In the genomic region with DNA sequence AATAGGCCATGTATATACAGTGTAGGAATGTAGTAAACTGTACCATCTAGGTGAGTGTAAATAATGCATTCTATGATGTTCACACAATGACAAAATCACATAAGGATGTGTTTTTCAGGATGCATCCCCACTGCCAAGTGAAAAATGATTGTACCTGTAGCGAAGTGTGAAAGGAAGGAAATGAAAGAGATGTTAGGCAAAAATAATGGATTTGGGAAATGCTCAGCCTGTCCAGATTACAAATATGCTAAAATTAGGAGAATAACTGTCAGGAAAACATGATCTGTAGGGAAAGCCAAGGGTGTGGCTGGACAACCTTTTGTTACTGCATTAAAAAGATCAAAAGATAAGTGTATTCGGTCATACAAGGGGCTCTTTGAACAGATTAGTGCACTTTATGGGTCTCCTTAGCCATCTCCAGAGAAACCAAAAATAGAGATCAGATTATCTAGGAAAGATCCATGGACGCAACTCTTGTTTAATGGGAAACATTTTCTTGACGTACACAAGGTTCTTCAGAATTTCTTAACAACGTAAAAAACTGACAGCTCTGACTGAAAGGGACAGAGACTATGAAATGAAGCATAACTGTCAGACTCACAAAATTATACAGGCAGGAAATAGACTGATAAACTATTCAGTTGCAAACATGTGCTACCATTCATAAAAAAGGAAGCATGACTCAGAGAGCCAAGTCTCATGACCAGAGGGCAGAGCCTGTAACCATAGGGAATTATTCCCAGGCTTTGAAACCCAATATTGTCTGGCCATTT, we compare ENCODE assay signal across 1 cellular context.
TF ChIP-seq lines count a peak whose summit lies in the region.

No MANE protein-coding gene starts in this region.

TF ChIP-seq in K562, 482 proteins besides CTCF, POLR2A, EP300 and RAD21 (continued from another document):
- TF ChIP-seq, protein P1, sequence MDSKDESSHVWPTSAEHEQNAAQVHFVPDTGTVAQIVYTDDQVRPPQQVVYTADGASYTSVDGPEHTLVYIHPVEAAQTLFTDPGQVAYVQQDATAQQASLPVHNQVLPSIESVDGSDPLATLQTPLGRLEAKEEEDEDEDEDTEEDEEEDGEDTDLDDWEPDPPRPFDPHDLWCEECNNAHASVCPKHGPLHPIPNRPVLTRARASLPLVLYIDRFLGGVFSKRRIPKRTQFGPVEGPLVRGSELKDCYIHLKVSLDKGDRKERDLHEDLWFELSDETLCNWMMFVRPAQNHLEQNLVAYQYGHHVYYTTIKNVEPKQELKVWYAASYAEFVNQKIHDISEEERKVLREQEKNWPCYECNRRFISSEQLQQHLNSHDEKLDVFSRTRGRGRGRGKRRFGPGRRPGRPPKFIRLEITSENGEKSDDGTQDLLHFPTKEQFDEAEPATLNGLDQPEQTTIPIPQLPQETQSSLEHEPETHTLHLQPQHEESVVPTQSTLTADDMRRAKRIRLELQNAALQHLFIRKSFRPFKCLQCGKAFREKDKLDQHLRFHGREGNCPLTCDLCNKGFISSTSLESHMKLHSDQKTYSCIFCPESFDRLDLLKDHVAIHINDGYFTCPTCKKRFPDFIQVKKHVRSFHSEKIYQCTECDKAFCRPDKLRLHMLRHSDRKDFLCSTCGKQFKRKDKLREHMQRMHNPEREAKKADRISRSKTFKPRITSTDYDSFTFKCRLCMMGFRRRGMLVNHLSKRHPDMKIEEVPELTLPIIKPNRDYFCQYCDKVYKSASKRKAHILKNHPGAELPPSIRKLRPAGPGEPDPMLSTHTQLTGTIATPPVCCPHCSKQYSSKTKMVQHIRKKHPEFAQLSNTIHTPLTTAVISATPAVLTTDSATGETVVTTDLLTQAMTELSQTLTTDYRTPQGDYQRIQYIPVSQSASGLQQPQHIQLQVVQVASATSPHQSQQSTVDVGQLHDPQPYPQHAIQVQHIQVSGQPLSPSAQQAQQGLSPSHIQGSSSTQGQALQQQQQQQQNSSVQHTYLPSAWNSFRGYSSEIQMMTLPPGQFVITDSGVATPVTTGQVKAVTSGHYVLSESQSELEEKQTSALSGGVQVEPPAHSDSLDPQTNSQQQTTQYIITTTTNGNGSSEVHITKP (IDR thresholded peaks at IDR 0.05; ENCODE audit: partially characterized antibody), result no peak
- TF ChIP-seq NFXL1 (CRISPR knock-in tag; IDR thresholded peaks at IDR 0.05) (peak; percentile 50; the same call in 1 of the 2 replicates), ADNP (tag; IDR thresholded peaks at IDR 0.05) (no peak), ZBTB17 (CRISPR knock-in tag; IDR thresholded peaks at IDR 0.05) (peak; percentile 44; the same call in 1 of the 2 replicates), ZNF384 (IDR thresholded peaks at IDR 0.05; ENCODE audit: low read depth, low read length) (no peak), ZNF589 (CRISPR knock-in tag; IDR thresholded peaks at IDR 0.05; ENCODE audit: low read depth) (peak; percentile 62), OTX1 (CRISPR knock-in tag; IDR thresholded peaks at IDR 0.05) (no peak), JUND (IDR thresholded peaks at IDR 0.05; ENCODE audit: borderline replicate concordance, low read depth, low read length) (peak; percentile 67; the same call in 1 of the 2 replicates), JUND (tag; IDR thresholded peaks at IDR 0.05; ENCODE audit: borderline replicate concordance, low read depth, low read length) (peak; percentile 60; the same call in 2 of the 3 replicates), ZNF134 (CRISPR knock-in tag; conservative IDR thresholded peaks at IDR 0.05) (no peak)
- TF ChIP-seq, protein P2, sequence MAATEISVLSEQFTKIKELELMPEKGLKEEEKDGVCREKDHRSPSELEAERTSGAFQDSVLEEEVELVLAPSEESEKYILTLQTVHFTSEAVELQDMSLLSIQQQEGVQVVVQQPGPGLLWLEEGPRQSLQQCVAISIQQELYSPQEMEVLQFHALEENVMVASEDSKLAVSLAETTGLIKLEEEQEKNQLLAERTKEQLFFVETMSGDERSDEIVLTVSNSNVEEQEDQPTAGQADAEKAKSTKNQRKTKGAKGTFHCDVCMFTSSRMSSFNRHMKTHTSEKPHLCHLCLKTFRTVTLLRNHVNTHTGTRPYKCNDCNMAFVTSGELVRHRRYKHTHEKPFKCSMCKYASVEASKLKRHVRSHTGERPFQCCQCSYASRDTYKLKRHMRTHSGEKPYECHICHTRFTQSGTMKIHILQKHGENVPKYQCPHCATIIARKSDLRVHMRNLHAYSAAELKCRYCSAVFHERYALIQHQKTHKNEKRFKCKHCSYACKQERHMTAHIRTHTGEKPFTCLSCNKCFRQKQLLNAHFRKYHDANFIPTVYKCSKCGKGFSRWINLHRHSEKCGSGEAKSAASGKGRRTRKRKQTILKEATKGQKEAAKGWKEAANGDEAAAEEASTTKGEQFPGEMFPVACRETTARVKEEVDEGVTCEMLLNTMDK (IDR thresholded peaks at IDR 0.05; ENCODE audit: borderline replicate concordance, insufficient read depth, low read depth, low read length, poor library complexity, severe bottlenecking), result no peak
- TF ChIP-seq, protein P3, sequence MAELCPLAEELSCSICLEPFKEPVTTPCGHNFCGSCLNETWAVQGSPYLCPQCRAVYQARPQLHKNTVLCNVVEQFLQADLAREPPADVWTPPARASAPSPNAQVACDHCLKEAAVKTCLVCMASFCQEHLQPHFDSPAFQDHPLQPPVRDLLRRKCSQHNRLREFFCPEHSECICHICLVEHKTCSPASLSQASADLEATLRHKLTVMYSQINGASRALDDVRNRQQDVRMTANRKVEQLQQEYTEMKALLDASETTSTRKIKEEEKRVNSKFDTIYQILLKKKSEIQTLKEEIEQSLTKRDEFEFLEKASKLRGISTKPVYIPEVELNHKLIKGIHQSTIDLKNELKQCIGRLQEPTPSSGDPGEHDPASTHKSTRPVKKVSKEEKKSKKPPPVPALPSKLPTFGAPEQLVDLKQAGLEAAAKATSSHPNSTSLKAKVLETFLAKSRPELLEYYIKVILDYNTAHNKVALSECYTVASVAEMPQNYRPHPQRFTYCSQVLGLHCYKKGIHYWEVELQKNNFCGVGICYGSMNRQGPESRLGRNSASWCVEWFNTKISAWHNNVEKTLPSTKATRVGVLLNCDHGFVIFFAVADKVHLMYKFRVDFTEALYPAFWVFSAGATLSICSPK (IDR thresholded peaks at IDR 0.05; ENCODE audit: borderline replicate concordance), result no peak
- TF ChIP-seq, protein P4, sequence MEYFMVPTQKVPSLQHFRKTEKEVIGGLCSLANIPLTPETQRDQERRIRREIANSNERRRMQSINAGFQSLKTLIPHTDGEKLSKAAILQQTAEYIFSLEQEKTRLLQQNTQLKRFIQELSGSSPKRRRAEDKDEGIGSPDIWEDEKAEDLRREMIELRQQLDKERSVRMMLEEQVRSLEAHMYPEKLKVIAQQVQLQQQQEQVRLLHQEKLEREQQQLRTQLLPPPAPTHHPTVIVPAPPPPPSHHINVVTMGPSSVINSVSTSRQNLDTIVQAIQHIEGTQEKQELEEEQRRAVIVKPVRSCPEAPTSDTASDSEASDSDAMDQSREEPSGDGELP (CRISPR knock-in tag; IDR thresholded peaks at IDR 0.05; ENCODE audit: borderline replicate concordance), result no peak
- TF ChIP-seq, protein P5, sequence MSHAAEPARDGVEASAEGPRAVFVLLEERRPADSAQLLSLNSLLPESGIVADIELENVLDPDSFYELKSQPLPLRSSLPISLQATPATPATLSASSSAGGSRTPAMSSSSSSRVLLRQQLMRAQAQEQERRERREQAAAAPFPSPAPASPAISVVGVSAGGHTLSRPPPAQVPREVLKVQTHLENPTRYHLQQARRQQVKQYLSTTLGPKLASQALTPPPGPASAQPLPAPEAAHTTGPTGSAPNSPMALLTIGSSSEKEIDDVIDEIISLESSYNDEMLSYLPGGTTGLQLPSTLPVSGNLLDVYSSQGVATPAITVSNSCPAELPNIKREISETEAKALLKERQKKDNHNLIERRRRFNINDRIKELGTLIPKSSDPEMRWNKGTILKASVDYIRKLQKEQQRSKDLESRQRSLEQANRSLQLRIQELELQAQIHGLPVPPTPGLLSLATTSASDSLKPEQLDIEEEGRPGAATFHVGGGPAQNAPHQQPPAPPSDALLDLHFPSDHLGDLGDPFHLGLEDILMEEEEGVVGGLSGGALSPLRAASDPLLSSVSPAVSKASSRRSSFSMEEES (CRISPR knock-in tag; IDR thresholded peaks at IDR 0.05), result peak; percentile 29; the same call in 1 of the 2 replicates
- TF ChIP-seq, protein P6, sequence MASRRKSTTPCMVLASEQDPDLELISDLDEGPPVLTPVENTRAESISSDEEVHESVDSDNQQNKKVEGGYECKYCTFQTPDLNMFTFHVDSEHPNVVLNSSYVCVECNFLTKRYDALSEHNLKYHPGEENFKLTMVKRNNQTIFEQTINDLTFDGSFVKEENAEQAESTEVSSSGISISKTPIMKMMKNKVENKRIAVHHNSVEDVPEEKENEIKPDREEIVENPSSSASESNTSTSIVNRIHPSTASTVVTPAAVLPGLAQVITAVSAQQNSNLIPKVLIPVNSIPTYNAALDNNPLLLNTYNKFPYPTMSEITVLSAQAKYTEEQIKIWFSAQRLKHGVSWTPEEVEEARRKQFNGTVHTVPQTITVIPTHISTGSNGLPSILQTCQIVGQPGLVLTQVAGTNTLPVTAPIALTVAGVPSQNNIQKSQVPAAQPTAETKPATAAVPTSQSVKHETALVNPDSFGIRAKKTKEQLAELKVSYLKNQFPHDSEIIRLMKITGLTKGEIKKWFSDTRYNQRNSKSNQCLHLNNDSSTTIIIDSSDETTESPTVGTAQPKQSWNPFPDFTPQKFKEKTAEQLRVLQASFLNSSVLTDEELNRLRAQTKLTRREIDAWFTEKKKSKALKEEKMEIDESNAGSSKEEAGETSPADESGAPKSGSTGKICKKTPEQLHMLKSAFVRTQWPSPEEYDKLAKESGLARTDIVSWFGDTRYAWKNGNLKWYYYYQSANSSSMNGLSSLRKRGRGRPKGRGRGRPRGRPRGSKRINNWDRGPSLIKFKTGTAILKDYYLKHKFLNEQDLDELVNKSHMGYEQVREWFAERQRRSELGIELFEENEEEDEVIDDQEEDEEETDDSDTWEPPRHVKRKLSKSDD (conservative IDR thresholded peaks at IDR 0.05; ENCODE audit: low read length), result no peak
- TF ChIP-seq, protein P7, sequence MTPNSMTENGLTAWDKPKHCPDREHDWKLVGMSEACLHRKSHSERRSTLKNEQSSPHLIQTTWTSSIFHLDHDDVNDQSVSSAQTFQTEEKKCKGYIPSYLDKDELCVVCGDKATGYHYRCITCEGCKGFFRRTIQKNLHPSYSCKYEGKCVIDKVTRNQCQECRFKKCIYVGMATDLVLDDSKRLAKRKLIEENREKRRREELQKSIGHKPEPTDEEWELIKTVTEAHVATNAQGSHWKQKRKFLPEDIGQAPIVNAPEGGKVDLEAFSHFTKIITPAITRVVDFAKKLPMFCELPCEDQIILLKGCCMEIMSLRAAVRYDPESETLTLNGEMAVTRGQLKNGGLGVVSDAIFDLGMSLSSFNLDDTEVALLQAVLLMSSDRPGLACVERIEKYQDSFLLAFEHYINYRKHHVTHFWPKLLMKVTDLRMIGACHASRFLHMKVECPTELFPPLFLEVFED (CRISPR knock-in tag; conservative IDR thresholded peaks at IDR 0.05), result 0 out of 2 replicates have a peak, but pooled peaks have one; percentile 37
- TF ChIP-seq, protein P8, sequence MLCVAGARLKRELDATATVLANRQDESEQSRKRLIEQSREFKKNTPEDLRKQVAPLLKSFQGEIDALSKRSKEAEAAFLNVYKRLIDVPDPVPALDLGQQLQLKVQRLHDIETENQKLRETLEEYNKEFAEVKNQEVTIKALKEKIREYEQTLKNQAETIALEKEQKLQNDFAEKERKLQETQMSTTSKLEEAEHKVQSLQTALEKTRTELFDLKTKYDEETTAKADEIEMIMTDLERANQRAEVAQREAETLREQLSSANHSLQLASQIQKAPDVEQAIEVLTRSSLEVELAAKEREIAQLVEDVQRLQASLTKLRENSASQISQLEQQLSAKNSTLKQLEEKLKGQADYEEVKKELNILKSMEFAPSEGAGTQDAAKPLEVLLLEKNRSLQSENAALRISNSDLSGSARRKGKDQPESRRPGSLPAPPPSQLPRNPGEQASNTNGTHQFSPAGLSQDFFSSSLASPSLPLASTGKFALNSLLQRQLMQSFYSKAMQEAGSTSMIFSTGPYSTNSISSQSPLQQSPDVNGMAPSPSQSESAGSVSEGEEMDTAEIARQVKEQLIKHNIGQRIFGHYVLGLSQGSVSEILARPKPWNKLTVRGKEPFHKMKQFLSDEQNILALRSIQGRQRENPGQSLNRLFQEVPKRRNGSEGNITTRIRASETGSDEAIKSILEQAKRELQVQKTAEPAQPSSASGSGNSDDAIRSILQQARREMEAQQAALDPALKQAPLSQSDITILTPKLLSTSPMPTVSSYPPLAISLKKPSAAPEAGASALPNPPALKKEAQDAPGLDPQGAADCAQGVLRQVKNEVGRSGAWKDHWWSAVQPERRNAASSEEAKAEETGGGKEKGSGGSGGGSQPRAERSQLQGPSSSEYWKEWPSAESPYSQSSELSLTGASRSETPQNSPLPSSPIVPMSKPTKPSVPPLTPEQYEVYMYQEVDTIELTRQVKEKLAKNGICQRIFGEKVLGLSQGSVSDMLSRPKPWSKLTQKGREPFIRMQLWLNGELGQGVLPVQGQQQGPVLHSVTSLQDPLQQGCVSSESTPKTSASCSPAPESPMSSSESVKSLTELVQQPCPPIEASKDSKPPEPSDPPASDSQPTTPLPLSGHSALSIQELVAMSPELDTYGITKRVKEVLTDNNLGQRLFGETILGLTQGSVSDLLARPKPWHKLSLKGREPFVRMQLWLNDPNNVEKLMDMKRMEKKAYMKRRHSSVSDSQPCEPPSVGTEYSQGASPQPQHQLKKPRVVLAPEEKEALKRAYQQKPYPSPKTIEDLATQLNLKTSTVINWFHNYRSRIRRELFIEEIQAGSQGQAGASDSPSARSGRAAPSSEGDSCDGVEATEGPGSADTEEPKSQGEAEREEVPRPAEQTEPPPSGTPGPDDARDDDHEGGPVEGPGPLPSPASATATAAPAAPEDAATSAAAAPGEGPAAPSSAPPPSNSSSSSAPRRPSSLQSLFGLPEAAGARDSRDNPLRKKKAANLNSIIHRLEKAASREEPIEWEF (CRISPR knock-in tag; IDR thresholded peaks at IDR 0.05), result 0 out of 2 replicates have a peak, but pooled peaks have one; percentile 33
